In the genomic region with DNA sequence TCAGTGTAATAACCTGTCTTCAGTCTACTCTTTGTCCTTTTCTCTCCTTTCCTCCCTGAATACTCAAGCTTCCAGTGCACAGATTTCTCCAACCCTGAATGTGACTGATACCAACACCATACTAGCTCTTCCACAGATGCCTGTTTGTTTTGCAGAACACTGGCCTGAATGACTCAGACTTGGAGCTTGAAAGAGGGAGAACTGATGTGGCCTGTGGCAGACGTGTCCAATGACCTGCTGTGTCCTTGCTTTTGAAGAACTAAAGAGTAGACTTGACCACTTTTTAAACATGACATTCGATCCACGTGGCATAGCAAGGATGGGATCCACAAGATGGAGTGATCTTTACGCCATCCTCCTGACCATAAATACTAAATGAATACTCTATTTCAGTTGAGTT, we compare ENCODE assay signal across 29 cellular contexts.
DNase-seq lines count a peak whose midpoint lies in the region; ATAC-seq and TF ChIP-seq lines count a peak whose summit lies in the region.
"Had no signal": no experiment of that assay in that cellular context is flagged by ENCODE, and none has a peak within 500 bp of the region (broad histone marks: within the 10 kb centered on the region; RNA-seq: fewer than 3 reads in every experiment).

No MANE protein-coding gene starts in this region.

- H3K36me3 Mint-ChIP-seq in MCF 10A (ENCODE audit: insufficient read depth, unreplicated experiment) = no peaks in the 10 kb centered on the region
- H3K36me3 Mint-ChIP-seq in nephron progenitor cell (ENCODE audit: low read depth) = peaks cover 20% of the 10 kb centered on the region
- H3K36me3 Mint-ChIP-seq in natural killer cell = no peaks in the 10 kb centered on the region
- H3K36me3 Mint-ChIP-seq: CD4-positive, CD25-positive, alpha-beta regulatory T cell; immature natural killer cell had no signal

- H3K4me1 Mint-ChIP-seq in MCF 10A (ENCODE audit: insufficient read depth, unreplicated experiment) (peaks cover 21% of the 10 kb centered on the region), nephron progenitor cell (peaks cover 59% of the 10 kb centered on the region), natural killer cell (peaks cover 0 to 5% of the 10 kb centered on the region in 2 donors)
- H3K4me1 Mint-ChIP-seq: activated CD4-positive, alpha-beta memory T cell treated with anti-CD3 and anti-CD28 coated beads, Interleukin-2, amount 10 ng/mL, durations not matched to agents 7 days and 5 days; activated T-helper 17 cell treated with anti-CD3 and anti-CD28 coated beads, Interleukin-2, amount 50 U/mL, for 72 hours; immature natural killer cell had no signal

- no peaks in the 10 kb centered on the region for H3K27me3 ChIP-seq in breast epithelium
- H3K27me3 ChIP-seq in Peyer's patch = no peaks in the 10 kb centered on the region
- H3K27me3 ChIP-seq: cardiac muscle cell, gastroesophageal sphincter, SJSA1 had no signal

- intact Hi-C loops in MCF 10A (cut with micrococcal nuclease) (no loop called here), breast epithelium (cut with DNase I; ENCODE audit: low total_unique reads) (no loop called here), natural killer cell (cut with micrococcal nuclease) (no loop called here)

- POLR2A ChIA-PET in MCF 10A (lab: Yijun Ruan, JAX) = interaction anchor here (0.6 kb wide), 1 partner anchor 31 kb away, joined by 4 read pairs; no protein-coding TSS in a partner anchor

- H3K27ac ChIP-seq in breast epithelium = no peak overlapping the region
- H3K27ac ChIP-seq in Peyer's patch = no peak overlapping the region
- H3K27ac ChIP-seq: cardiac muscle cell, gastroesophageal sphincter, GM23248, HL-60, SJSA1, thoracic aorta had no signal

- no peaks in the 10 kb centered on the region for H3K27me3 Mint-ChIP-seq in MCF 10A (ENCODE audit: insufficient read depth, unreplicated experiment)
- no peaks in the 10 kb centered on the region for H3K27me3 Mint-ChIP-seq in nephron progenitor cell (ENCODE audit: low read depth, poor library complexity)
- H3K27me3 Mint-ChIP-seq in natural killer cell (ENCODE audit: low read depth in 2 of 2) = no peaks in the 10 kb centered on the region
- H3K27me3 Mint-ChIP-seq: activated CD4-positive, alpha-beta memory T cell treated with anti-CD3 and anti-CD28 coated beads, Interleukin-2, amount 10 ng/mL, durations not matched to agents 7 days and 5 days; activated T-helper 17 cell treated with anti-CD3 and anti-CD28 coated beads, Interleukin-2, amount 50 U/mL, for 72 hours; CD4-positive, CD25-positive, alpha-beta regulatory T cell; progenitor cell of endocrine pancreas; stimulated activated naive B cell treated with anti-CD40 and anti-IgM and Interleukin-4, amounts not matched to agents 10 μg/mL and 1 μg/mL and 100 μg/mL, for 72 hours had no signal

- peaks cover 0 to 6% of the 10 kb centered on the region in 2 donors for H3K9me3 ChIP-seq in breast epithelium
- H3K9me3 ChIP-seq in Peyer's patch = no peaks in the 10 kb centered on the region
- H3K9me3 ChIP-seq: gastroesophageal sphincter, thoracic aorta had no signal

- H3K4me1 ChIP-seq in breast epithelium (no peaks in the 10 kb centered on the region), Peyer's patch (no peaks in the 10 kb centered on the region)

- CTCF ChIA-PET in MCF 10A (lab: Yijun Ruan, JAX) = interaction anchor here (0.8 to 1.1 kb wide), 2 partner anchors 9 to 222 kb away, joined by 3 read pairs; no protein-coding TSS in a partner anchor

- TF ChIP-seq CTCF in MCF 10A (IDR thresholded peaks at IDR 0.05; ENCODE audit: unreplicated experiment) (no peak), breast epithelium (IDR thresholded peaks at IDR 0.05) (no peak), nephron progenitor cell (IDR thresholded peaks at IDR 0.05) (no peak), Peyer's patch (IDR thresholded peaks at IDR 0.05) (no peak), natural killer cell (IDR thresholded peaks at IDR 0.05) (no peak)

- no peaks in the 10 kb centered on the region for H3K36me3 ChIP-seq in breast epithelium
- H3K36me3 ChIP-seq in Peyer's patch = no peaks in the 10 kb centered on the region
- H3K36me3 ChIP-seq: cardiac muscle cell, gastroesophageal sphincter, SJSA1, thoracic aorta had no signal

- no peak for TF ChIP-seq POLR2A in breast epithelium (IDR thresholded peaks at IDR 0.05)
- no peak for TF ChIP-seq POLR2A in Peyer's patch (IDR thresholded peaks at IDR 0.05)

- BruUV-seq in MCF 10A (replicated peaks; lab: Mats Ljungman, UMichigan) = no TSS peak

- H3K4me3 Mint-ChIP-seq in MCF 10A (ENCODE audit: unreplicated experiment) = peak overlapping the region; percentile 1
- no peak overlapping the region for H3K4me3 Mint-ChIP-seq in nephron progenitor cell
- no peak overlapping the region for H3K4me3 Mint-ChIP-seq in natural killer cell
- H3K4me3 Mint-ChIP-seq: activated CD4-positive, alpha-beta memory T cell treated with anti-CD3 and anti-CD28 coated beads, Interleukin-2, amount 10 ng/mL, durations not matched to agents 7 days and 5 days; activated T-helper 17 cell treated with anti-CD3 and anti-CD28 coated beads, Interleukin-2, amount 50 U/mL, for 72 hours; CD4-positive, CD25-positive, alpha-beta regulatory T cell; immature natural killer cell; stimulated activated naive B cell treated with anti-CD40 and anti-IgM and Interleukin-4, amounts not matched to agents 10 μg/mL and 1 μg/mL and 100 μg/mL, for 72 hours had no signal

- H3K4me3 ChIP-seq in breast epithelium (no peak overlapping the region), Peyer's patch (no peak overlapping the region)
- H3K4me3 ChIP-seq: cardiac muscle cell, gastroesophageal sphincter, GM23248, SJSA1, thoracic aorta had no signal

- peaks cover 14% of the 10 kb centered on the region for H3K9me3 Mint-ChIP-seq in MCF 10A (ENCODE audit: unreplicated experiment)
- H3K9me3 Mint-ChIP-seq in nephron progenitor cell = peaks cover 21% of the 10 kb centered on the region
- no peaks in the 10 kb centered on the region for H3K9me3 Mint-ChIP-seq in natural killer cell
- H3K9me3 Mint-ChIP-seq: activated CD4-positive, alpha-beta memory T cell treated with anti-CD3 and anti-CD28 coated beads, Interleukin-2, amount 10 ng/mL, durations not matched to agents 7 days and 5 days; immature natural killer cell had no signal

- H3K27ac Mint-ChIP-seq in MCF 10A (ENCODE audit: low read depth, unreplicated experiment) (no peak overlapping the region), nephron progenitor cell (peak overlapping the region; percentile 1), natural killer cell (no peak overlapping the region)
- H3K27ac Mint-ChIP-seq: activated CD4-positive, alpha-beta memory T cell treated with anti-CD3 and anti-CD28 coated beads, Interleukin-2, amount 10 ng/mL, durations not matched to agents 7 days and 5 days; activated T-helper 17 cell treated with anti-CD3 and anti-CD28 coated beads, Interleukin-2, amount 50 U/mL, for 72 hours; CD4-positive, CD25-positive, alpha-beta regulatory T cell; immature natural killer cell; progenitor cell of endocrine pancreas; stimulated activated naive B cell treated with anti-CD40 and anti-IgM and Interleukin-4, amounts not matched to agents 10 μg/mL and 1 μg/mL and 100 μg/mL, for 72 hours had no signal

- no peak for ATAC-seq in natural killer cell
- ATAC-seq: activated T-helper 17 cell treated with anti-CD3 and anti-CD28 coated beads, Interleukin-2, amount 50 U/mL, for 72 hours; gastroesophageal sphincter; sciatic nerve; stimulated activated naive B cell treated with anti-CD40 and anti-IgM and Interleukin-4, amounts not matched to agents 10 μg/mL and 1 μg/mL and 100 μg/mL, for 72 hours had no signal

- peak; percentile 29 for DNase-seq in MCF 10A (ENCODE audit: unreplicated experiment)
- no peak for DNase-seq in breast epithelium (ENCODE audit: low spot score in 2 of 2)
- DNase-seq in globus pallidus (ENCODE audit: low spot score) = peak; percentile 26
- no peak for DNase-seq in nephron progenitor cell
- no peak for DNase-seq in Peyer's patch
- no peak for DNase-seq in natural killer cell
- DNase-seq in MV-4-11 (lab: John Stamatoyannopoulos, UW) = no peak
- no peak for DNase-seq in NCI-H510A treated with DMSO at 0.1 percent for 48 hours (lab: John Stamatoyannopoulos, UW)
- DNase-seq: activated CD4-positive, alpha-beta memory T cell treated with anti-CD3 and anti-CD28 coated beads, Interleukin-2, amount 10 ng/mL, durations not matched to agents 7 days and 5 days; activated CD4-positive, alpha-beta T cell treated with anti-CD3 and anti-CD28 coated beads for 1 hour; activated naive CD4-positive, alpha-beta T cell treated with anti-CD3 and anti-CD28 coated beads, Interleukin-2, amount 50 U/mL, for 16 hours; amygdala; CD4-positive, CD25-positive, alpha-beta regulatory T cell; GM23248; immature natural killer cell; Kasumi-1; NCI-H1694 treated with DMSO at 0.1 percent for 48 hours; NCI-H2171; NCI-H526; stimulated activated naive B cell treated with anti-CD40 and anti-IgM and Interleukin-4, amounts not matched to agents 10 μg/mL and 1 μg/mL and 100 μg/mL, for 72 hours; T-helper 1 cell had no signal

Comparison
In these comparisons a context has a peak if more than half of its experiments do, and no peak if none do; other contexts are left out.
1. DNase-seq: peak in MCF 10A (single experiment) and globus pallidus (single experiment); none in breast epithelium (0 of 2), nephron progenitor cell (single experiment), Peyer's patch (0 of 3), natural killer cell (single experiment), MV-4-11 (single experiment) and NCI-H510A treated with DMSO at 0.1 percent for 48 hours (single experiment).